Comparison of ENCODE assay signal across 25 cellular contexts in the genomic region with DNA sequence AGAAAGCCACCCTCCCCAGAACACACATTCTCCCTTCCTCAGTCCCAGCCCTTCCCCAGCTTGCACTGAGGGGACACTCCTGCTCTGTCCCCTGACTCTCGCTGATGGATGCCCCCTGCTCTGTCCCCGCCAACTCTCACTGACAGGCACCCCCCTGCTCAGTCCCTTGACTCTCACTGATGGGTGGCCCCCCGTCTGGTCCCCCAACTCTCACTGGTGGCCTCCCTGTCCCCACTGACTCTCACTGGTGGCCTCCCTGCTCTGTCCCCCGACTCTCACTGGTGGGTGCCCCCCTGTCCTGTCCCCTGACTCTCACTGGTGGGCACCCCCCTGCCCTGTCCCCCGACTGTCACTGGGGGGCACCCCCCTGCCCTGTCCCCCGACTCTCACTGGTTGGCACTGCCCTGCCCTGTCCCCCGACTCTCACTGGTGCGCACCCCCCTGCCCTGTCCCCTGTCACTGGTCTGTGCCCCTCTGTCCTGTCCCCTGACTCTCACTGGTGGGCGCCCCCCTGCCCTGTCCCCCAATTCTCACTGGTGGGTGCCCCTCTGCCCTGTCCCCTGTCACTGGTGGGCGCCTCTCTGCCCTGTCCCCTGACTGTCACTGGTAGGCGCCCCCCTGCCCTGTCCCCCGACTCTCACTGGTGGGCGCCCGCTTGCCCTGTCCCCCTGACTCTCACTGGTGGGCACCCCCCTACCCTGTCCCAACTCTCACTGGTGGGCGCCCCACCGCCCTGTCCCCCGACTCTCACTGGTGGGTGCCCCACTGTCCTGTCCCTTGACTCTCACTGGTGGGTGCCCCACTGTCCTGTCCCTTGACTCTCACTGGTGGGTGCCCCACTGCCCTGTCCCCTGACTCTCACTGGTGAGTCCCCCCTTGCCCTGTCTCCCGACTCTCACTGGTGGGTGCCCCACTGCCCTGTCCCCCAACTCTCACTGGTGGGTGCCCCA.
"Had no signal": no experiment of that assay in that cellular context is flagged by ENCODE, and none has a peak within 500 bp of the region (broad histone marks: within the 10 kb centered on the region; RNA-seq: fewer than 3 reads in every experiment).

No MANE protein-coding gene starts in this region.

- H3K4me1 ChIP-seq: adrenal gland, body of pancreas, colonic mucosa, gastroesophageal sphincter, pancreas, psoas muscle, upper lobe of left lung had no signal

- H3K9me3 ChIP-seq: adrenal gland, body of pancreas, colonic mucosa, gastroesophageal sphincter, pancreas, psoas muscle, thoracic aorta, upper lobe of left lung had no signal

- H3K4me2 ChIP-seq: hepatocyte had no signal

- H3K27me3 ChIP-seq: adrenal gland, body of pancreas, colonic mucosa, dorsolateral prefrontal cortex, gastroesophageal sphincter, hepatocyte, pancreas, upper lobe of left lung had no signal

- DNase-seq: activated CD4-positive, alpha-beta T cell treated with anti-CD3 and anti-CD28 coated beads for 36 hours; activated CD4-positive, CD25-positive, alpha-beta regulatory T cell; activated effector memory CD4-positive, alpha-beta T cell treated with anti-CD3 and anti-CD28 coated beads, Interleukin-2, amount 50 U/mL, for 16 hours; activated naive CD4-positive, alpha-beta T cell treated with anti-CD3 and anti-CD28 coated beads for 36 hours; activated naive CD8-positive, alpha-beta T cell treated with anti-CD3 and anti-CD28 coated beads for 36 hours; activated T-cell treated with anti-CD3 and anti-CD28 coated beads for 4 hours; adrenal gland; body of pancreas; colonic mucosa; dorsolateral prefrontal cortex; effector memory CD8-positive, alpha-beta T cell; left colon; mammary epithelial cell; naive B cell; nucleus accumbens; pancreas; psoas muscle; stimulated activated naive CD4-positive, alpha-beta T cell treated with Interleukin-2 at 50 U/mL for 16 hours; T-helper 1 cell had no signal

- H3K27ac ChIP-seq: adrenal gland, body of pancreas, colonic mucosa, dorsolateral prefrontal cortex, gastroesophageal sphincter, hepatocyte, pancreas, psoas muscle, thoracic aorta, upper lobe of left lung had no signal

- H3K36me3 ChIP-seq: colonic mucosa had no signal

- FAIRE-seq: endothelial cell of umbilical vein, keratinocyte, pancreas had no signal

- H3K4me3 ChIP-seq: adrenal gland, body of pancreas, colonic mucosa, dorsolateral prefrontal cortex, gastroesophageal sphincter, hepatocyte, pancreas, psoas muscle, thoracic aorta, upper lobe of left lung had no signal

- ATAC-seq: activated CD4-positive, alpha-beta T cell treated with anti-CD3 and anti-CD28 coated beads for 36 hours; body of pancreas; effector memory CD8-positive, alpha-beta T cell; gastroesophageal sphincter; left colon; pancreas; psoas muscle had no signal
